In genomic region chr11:3773180-3773579, GRCh38 we compare ENCODE assay signal across 5 cellular contexts.
"Had no signal": no experiment of that assay in that cellular context is flagged by ENCODE, and none has a peak within 500 bp of the region (broad histone marks: within the 10 kb centered on the region; RNA-seq: fewer than 3 reads in every experiment).

No MANE protein-coding gene starts in this region.

- ATAC-seq: GM23338, K562 had no signal

- H2AFZ ChIP-seq: GM23338 had no signal

- H3K4me2 ChIP-seq: GM23338 had no signal

- DNase-seq: H9, HCEC 1CT, IMR-90 had no signal

- H3K4me3 ChIP-seq: GM23338, K562 had no signal
